In the genomic region with DNA sequence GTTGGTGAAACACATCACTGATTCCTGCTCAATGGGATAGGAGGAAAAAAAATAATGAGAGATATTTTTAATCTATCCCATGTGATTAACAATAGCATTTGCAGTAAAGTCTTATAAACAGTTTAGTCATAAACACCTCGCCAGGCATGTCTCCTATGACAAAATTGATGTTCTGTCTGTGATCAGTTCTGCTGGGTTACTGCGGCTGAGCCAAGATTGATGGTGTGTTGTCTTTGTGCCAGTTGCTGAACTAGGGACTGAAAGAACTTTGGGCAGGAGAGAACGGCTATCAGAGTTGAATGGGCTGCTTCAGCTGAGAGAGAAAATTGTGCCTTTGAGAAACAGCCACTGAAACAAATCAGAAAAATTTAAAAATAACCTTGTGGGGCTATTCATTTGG, we compare ENCODE assay signal across 23 cellular contexts. TPM values are rescaled to one million over a fixed set of nuclear protein-coding genes. Genes with fewer than 3 reads are reported as not detected.
"Had no signal": no experiment of that assay in that cellular context is flagged by ENCODE, and none has a peak within 500 bp of the region (broad histone marks: within the 10 kb centered on the region; RNA-seq: fewer than 3 reads in every experiment).

No MANE protein-coding gene starts in this region.

- H3K36me3 Mint-ChIP-seq: activated naive CD4-positive, alpha-beta T cell treated with anti-CD3 and anti-CD28 coated beads, Interleukin-2, amount 50 U/mL, for 72 hours; natural killer cell treated with Interleukin-12 subunit alpha and Interleukin-12 subunit beta and Interleukin-15 and Interleukin-18, amount 100 ng/mL, for 72 hours had no signal

- H3K27ac ChIP-seq: ascending aorta, breast epithelium, pancreas, thyroid gland, VCaP had no signal

- H3K36me3 ChIP-seq: ascending aorta, breast epithelium, pancreas, thyroid gland had no signal

- H3K9me3 Mint-ChIP-seq: activated naive CD4-positive, alpha-beta T cell treated with anti-CD3 and anti-CD28 coated beads, Interleukin-2, amount 50 U/mL, for 72 hours; activated T-cell treated with anti-CD3 and anti-CD28 coated beads, Interleukin-2, amount 50 U/mL, for 24 hours; activated T-helper 17 cell treated with anti-CD3 and anti-CD28 coated beads, Interleukin-2, amount 50 U/mL, for 72 hours; natural killer cell treated with Interleukin-12 subunit alpha and Interleukin-12 subunit beta and Interleukin-15 and Interleukin-18, amount 100 ng/mL, for 72 hours had no signal

- H3K27me3 ChIP-seq: ascending aorta, breast epithelium, thyroid gland had no signal

- H3K4me3 Mint-ChIP-seq: activated CD8-positive, alpha-beta T cell treated with anti-CD3 and anti-CD28 coated beads, Interleukin-2, amount 10 ng/mL, durations not matched to agents 7 days and 5 days; activated T-cell treated with anti-CD3 and anti-CD28 coated beads, Interleukin-2, amount 50 U/mL, for 24 hours; activated T-helper 17 cell treated with anti-CD3 and anti-CD28 coated beads, Interleukin-2, amount 50 U/mL, for 72 hours; natural killer cell treated with Interleukin-12 subunit alpha and Interleukin-12 subunit beta and Interleukin-15 and Interleukin-18, amount 100 ng/mL, for 72 hours had no signal

- H3K27ac Mint-ChIP-seq: activated CD8-positive, alpha-beta T cell treated with anti-CD3 and anti-CD28 coated beads, Interleukin-2, amount 10 ng/mL, durations not matched to agents 7 days and 5 days; activated naive CD4-positive, alpha-beta T cell treated with anti-CD3 and anti-CD28 coated beads, Interleukin-2, amount 50 U/mL, for 72 hours; activated T-cell treated with anti-CD3 and anti-CD28 coated beads, Interleukin-2, amount 50 U/mL, for 24 hours; activated T-helper 17 cell treated with anti-CD3 and anti-CD28 coated beads, Interleukin-2, amount 50 U/mL, for 72 hours; natural killer cell treated with Interleukin-12 subunit alpha and Interleukin-12 subunit beta and Interleukin-15 and Interleukin-18, amount 100 ng/mL, for 72 hours had no signal

- ATAC-seq: activated CD4-positive, CD25-positive, alpha-beta regulatory T cell treated with anti-CD3 and anti-CD28 coated beads, Interleukin-2, amount 50 U/mL, for 24 hours; activated CD8-positive, alpha-beta T cell treated with anti-CD3 and anti-CD28 coated beads, Interleukin-2, amount 10 ng/mL, durations not matched to agents 7 days and 5 days; activated naive CD4-positive, alpha-beta T cell treated with anti-CD3 and anti-CD28 coated beads, Interleukin-2, amount 50 U/mL, for 72 hours; activated T-helper 17 cell treated with anti-CD3 and anti-CD28 coated beads, Interleukin-2, amount 50 U/mL, for 72 hours; left lobe of liver; natural killer cell treated with Interleukin-12 subunit alpha and Interleukin-12 subunit beta and Interleukin-15 and Interleukin-18, amount 100 ng/mL, for 72 hours; pancreas; right cardiac atrium; SK-N-SH treated with all-trans-retinoic acid at 6 μM for 48 hours; stimulated activated naive CD8-positive, alpha-beta T cell treated with anti-CD3 and anti-CD28 coated beads, Interleukin-15, Interleukin-2, amounts not matched to agents 100 U/mL and 50 U/mL, for 24 hours had no signal

- H3K4me1 ChIP-seq: ascending aorta, breast epithelium, pancreas, thyroid gland had no signal

- H3K4me1 Mint-ChIP-seq: activated T-helper 17 cell treated with anti-CD3 and anti-CD28 coated beads, Interleukin-2, amount 50 U/mL, for 72 hours had no signal

- H3K9me3 ChIP-seq: ascending aorta, breast epithelium, pancreas, thyroid gland had no signal

- DNase-seq: activated CD4-positive, alpha-beta T cell treated with anti-CD3 and anti-CD28 coated beads, Interleukin-2, amount 50 U/mL, for 1 hour; activated CD8-positive, alpha-beta T cell treated with anti-CD3 and anti-CD28 coated beads, Interleukin-2, amount 10 ng/mL, durations not matched to agents 7 days and 5 days; activated T-cell treated with anti-CD3 and anti-CD28 coated beads, Interleukin-2, amount 50 U/mL, for 24 hours; cortex of kidney; erythroblast; midbrain; pancreas; right cardiac atrium; stimulated activated CD4-positive, alpha-beta T cell treated with anti-CD3 and anti-CD28 coated beads, Interleukin-12 subunit alpha, Interleukin-12 subunit beta, amount 100 ng/mL, for 4 hours; stimulated activated CD4-positive, alpha-beta T cell treated with anti-CD3 and anti-CD28 coated beads, Interleukin-4, amount 100 ng/mL, for 4 hours; stimulated activated naive CD8-positive, alpha-beta T cell treated with anti-CD3 and anti-CD28 coated beads, Interleukin-15, Interleukin-2, amounts not matched to agents 100 U/mL and 50 U/mL, for 24 hours; substantia nigra; thyroid gland had no signal

- H3K4me3 ChIP-seq: ascending aorta, breast epithelium, pancreas, thyroid gland had no signal

RNA-seq across cellular contexts. Expression of a gene that starts 37.3 kb away (rescaled TPM):
- total RNA-seq: activated CD8-positive, alpha-beta T cell treated with anti-CD3 and anti-CD28 coated beads, Interleukin-2, amount 10 ng/mL, durations not matched to agents 7 days and 5 days; activated naive CD4-positive, alpha-beta T cell treated with anti-CD3 and anti-CD28 coated beads, Interleukin-2, amount 50 U/mL, for 72 hours; activated T-helper 17 cell treated with anti-CD3 and anti-CD28 coated beads, Interleukin-2, amount 50 U/mL, for 72 hours; natural killer cell treated with Interleukin-12 subunit alpha and Interleukin-12 subunit beta and Interleukin-15 and Interleukin-18, amount 100 ng/mL, for 72 hours; T-helper 2 cell treated with Interferon-gamma antibody and Interleukin-4, amounts not matched to agents 100 ng/mL and 5 ng/mL, for 36 hours had no signal
